ENCODE assay signal across 27 cellular contexts in the genomic region with DNA sequence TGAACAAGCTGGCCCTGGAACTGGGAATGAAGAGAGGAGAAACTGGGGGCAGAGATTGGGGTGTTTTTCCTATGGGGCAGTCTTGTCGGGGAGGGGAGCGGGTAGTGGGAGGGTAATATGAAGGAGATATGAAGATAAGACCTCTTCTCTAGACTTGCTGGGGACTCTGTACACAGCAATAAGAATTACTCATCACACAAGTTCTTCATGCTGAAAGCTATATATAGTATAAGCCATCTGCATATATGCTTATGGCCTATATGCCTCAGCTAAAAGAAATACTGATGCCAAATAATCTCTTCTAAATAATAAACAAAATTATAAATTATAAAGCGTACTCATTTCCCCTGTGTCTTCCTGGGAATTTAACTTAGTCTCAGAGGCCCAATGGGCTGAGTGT. TPM values are rescaled to one million over a fixed set of nuclear protein-coding genes. Genes with fewer than 3 reads are reported as not detected.
"Had no signal": no experiment of that assay in that cellular context is flagged by ENCODE, and none has a peak within 500 bp of the region (broad histone marks: within the 10 kb centered on the region; RNA-seq: fewer than 3 reads in every experiment).

No MANE protein-coding gene starts in this region.

- ATAC-seq: effector memory CD8-positive, alpha-beta T cell; gastrocnemius medialis; heart right ventricle; natural killer cell; pancreas; right lobe of liver had no signal

- H3K9me3 Mint-ChIP-seq: dendritic cell treated with granulocyte-macrophage colony-stimulating factor and Interleukin-4, amounts not matched to agents 40 ng/mL and 50 ng/mL, for 4 days; effector memory CD8-positive, alpha-beta T cell; natural killer cell had no signal

- H3K36me3 ChIP-seq: esophagus muscularis mucosa, gastrocnemius medialis, heart right ventricle, pancreas, right lobe of liver, upper lobe of left lung, uterus had no signal

- H3K4me1 ChIP-seq: esophagus muscularis mucosa, gastrocnemius medialis, pancreas, upper lobe of left lung had no signal

- FAIRE-seq: colon, islet of Langerhans, pancreas had no signal

- H3K36me3 Mint-ChIP-seq: natural killer cell had no signal

- H3K4me1 Mint-ChIP-seq: natural killer cell had no signal

- H3K4me3 Mint-ChIP-seq: dendritic cell treated with granulocyte-macrophage colony-stimulating factor and Interleukin-4, amounts not matched to agents 40 ng/mL and 50 ng/mL, for 4 days; effector memory CD8-positive, alpha-beta T cell; mesothelial cell of epicardium; natural killer cell; neural crest cell had no signal

- H3K4me3 ChIP-seq: esophagus muscularis mucosa, gastrocnemius medialis, heart right ventricle, pancreas, right lobe of liver, upper lobe of left lung, uterus had no signal

- H3K27me3 Mint-ChIP-seq: dendritic cell treated with granulocyte-macrophage colony-stimulating factor and Interleukin-4, amounts not matched to agents 40 ng/mL and 50 ng/mL, for 4 days had no signal

- H3K27me3 ChIP-seq: esophagus muscularis mucosa, gastrocnemius medialis, heart right ventricle, pancreas, right lobe of liver, upper lobe of left lung, uterus had no signal

- H3K27ac ChIP-seq: epithelial cell of prostate, esophagus muscularis mucosa, gastrocnemius medialis, heart right ventricle, pancreas, right lobe of liver, upper lobe of left lung, uterus had no signal

- DNase-seq: effector memory CD8-positive, alpha-beta T cell; gastrocnemius medialis; heart right ventricle; hypothalamus; kidney glomerular epithelial cell; mammary epithelial cell; natural killer cell; nucleus accumbens; pancreas; right lobe of liver; stimulated activated CD4-positive, alpha-beta T cell treated with anti-CD3 and anti-CD28 coated beads, Interleukin-15, amount 100 ng/mL, for 24 hours; stimulated activated CD4-positive, alpha-beta T cell treated with anti-CD3 and anti-CD28 coated beads, Interleukin-1b, Interleukin-23, amount 100 ng/mL, for 48 hours; stimulated activated CD4-positive, alpha-beta T cell treated with anti-CD3 and anti-CD28 coated beads, Interleukin-4, amount 100 ng/mL, for 24 hours; stimulated activated naive CD4-positive, alpha-beta T cell treated with Interleukin-2 at 50 U/mL for 16 hours; upper lobe of left lung; uterus had no signal

- H3K27ac Mint-ChIP-seq: dendritic cell treated with granulocyte-macrophage colony-stimulating factor and Interleukin-4, amounts not matched to agents 40 ng/mL and 50 ng/mL, for 4 days; effector memory CD8-positive, alpha-beta T cell; mesothelial cell of epicardium; natural killer cell; progenitor cell of endocrine pancreas had no signal

- H3K9me3 ChIP-seq: esophagus muscularis mucosa, gastrocnemius medialis, heart right ventricle, pancreas, right lobe of liver, upper lobe of left lung, uterus had no signal

RNA-seq across cellular contexts. Expression of a gene that starts 7.9 kb away (rescaled TPM):
- total RNA-seq: fibroblast of villous mesenchyme, gastrocnemius medialis, mammary epithelial cell, mesothelial cell of epicardium, myocyte, progenitor cell of endocrine pancreas had no signal
- polyA plus RNA-seq: mammary epithelial cell had no signal

RNA-seq across cellular contexts. Expression of a gene that starts 37.1 kb away (rescaled TPM):
- total RNA-seq: fibroblast of villous mesenchyme, gastrocnemius medialis, heart right ventricle, lower leg skin, mesothelial cell of epicardium, myocyte, natural killer cell, neural crest cell had no signal

RNA-seq across cellular contexts. Expression of a gene that starts 56.3 kb away (rescaled TPM):
- total RNA-seq: esophagus muscularis mucosa, fibroblast of villous mesenchyme, gastrocnemius medialis, heart right ventricle, lower leg skin, mammary epithelial cell, mesothelial cell of epicardium, myocyte, natural killer cell, neural crest cell, right lobe of liver, upper lobe of left lung had no signal
- polyA plus RNA-seq: heart right ventricle, mammary epithelial cell had no signal

RNA-seq across cellular contexts. Expression of a gene that starts 57.6 kb away (rescaled TPM):
- total RNA-seq: progenitor cell of endocrine pancreas had no signal
